In the genomic region with DNA sequence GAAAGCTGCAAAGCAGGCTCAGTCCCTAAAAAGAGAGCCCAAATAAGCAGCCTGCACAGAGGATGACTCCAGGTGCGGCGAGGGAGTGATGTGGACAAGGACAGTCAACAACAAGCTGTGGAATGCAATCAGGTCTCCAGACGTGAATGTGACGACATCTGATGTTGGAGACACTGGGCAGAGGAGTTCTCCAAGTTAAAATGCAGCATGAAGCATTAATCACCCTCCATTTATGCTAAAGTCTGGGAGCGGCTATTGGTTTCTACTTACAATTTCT, we compare ENCODE assay signal across 25 cellular contexts.
DNase-seq lines count a peak whose midpoint lies in the region; ATAC-seq, FAIRE-seq and TF ChIP-seq lines count a peak whose summit lies in the region.
"Had no signal": no experiment of that assay in that cellular context is flagged by ENCODE, and none has a peak within 500 bp of the region (broad histone marks: within the 10 kb centered on the region; RNA-seq: fewer than 3 reads in every experiment).

No MANE protein-coding gene starts in this region.

- H3K27ac Mint-ChIP-seq in progenitor cell of endocrine pancreas, result no peak overlapping the region
- no peak overlapping the region for H3K27ac Mint-ChIP-seq in activated CD4-positive, alpha-beta T cell treated with anti-CD3 and anti-CD28 coated beads, Interleukin-2, amount 10 ng/mL, durations not matched to agents 7 days and 5 days
- H3K27ac Mint-ChIP-seq: activated B cell treated with CpG ODN at 0.5 μM for 24 hours; activated CD4-positive, alpha-beta memory T cell treated with anti-CD3 and anti-CD28 coated beads for 36 hours; memory B cell; naive B cell; stimulated activated effector memory CD8-positive, alpha-beta T cell treated with anti-CD3 and anti-CD28 coated beads, Interleukin-12 subunit alpha, Interleukin-12 subunit beta, amount 100 ng/mL, for 72 hours had no signal

- H3K4me3 ChIP-seq in H7 (ENCODE audit: insufficient read depth, low read depth, low read length) (peak overlapping the region; percentile 79), adrenal gland (peak overlapping the region in 1 of 4 donors; percentile 71), iPS-18a (ENCODE audit: low read length) (peak overlapping the region; percentile 83)
- H3K4me3 ChIP-seq: GM23248 had no signal

- CTCF ChIA-PET in activated CD4-positive, alpha-beta T cell treated with anti-CD3 and anti-CD28 coated beads, Interleukin-2, amount 10 ng/mL, durations not matched to agents 7 days and 5 days (lab: Charles Lee), result no interaction called here

- DNase-seq in H7, result no peak
- peak in 4 of 7 donors; percentile 16 to 60 (median 42) for DNase-seq in adrenal gland
- no peak for DNase-seq in progenitor cell of endocrine pancreas (ENCODE audit: low spot score, unreplicated experiment)
- no peak for DNase-seq in hepatic stellate cell (ENCODE audit: low spot score)
- DNase-seq in RCC 7860 (ENCODE audit: low spot score), result no peak
- no peak for DNase-seq in activated CD4-positive, alpha-beta T cell treated with anti-CD3 and anti-CD28 coated beads, Interleukin-2, amount 10 ng/mL, durations not matched to agents 7 days and 5 days
- DNase-seq: activated B cell treated with CpG ODN at 0.5 μM for 24 hours; activated CD4-positive, alpha-beta memory T cell treated with anti-CD3 and anti-CD28 coated beads for 36 hours; activated naive CD4-positive, alpha-beta T cell treated with Interleukin-2 at 50 U/mL for 16 hours; activated T-cell treated with anti-CD3 and anti-CD28 coated beads for 4 hours; GM23248; MG63; naive B cell; NCI-H1417 treated with DMSO at 0.1 percent for 48 hours; NCI-H2107; SK-N-SH; stimulated activated CD4-positive, alpha-beta T cell treated with anti-CD3 and anti-CD28 coated beads, Interleukin-1b, Interleukin-23, amount 100 ng/mL, for 48 hours; uterus had no signal

- H3K36me3 ChIP-seq in H7 (replicated peaks; ENCODE audit: control insufficient read depth, insufficient read depth, low read length) (no peaks in the 10 kb centered on the region), adrenal gland (replicated peaks in 1 of 2) (no peaks in the 10 kb centered on the region), iPS-18a (ENCODE audit: control insufficient read depth, low read depth, low read length) (no peaks in the 10 kb centered on the region)
- H3K36me3 ChIP-seq: MG63, uterus had no signal

- POLR2A ChIA-PET in activated CD4-positive, alpha-beta T cell treated with anti-CD3 and anti-CD28 coated beads, Interleukin-2, amount 10 ng/mL, durations not matched to agents 7 days and 5 days (lab: Charles Lee), result no interaction called here

- TF ChIP-seq CTCF in adrenal gland (IDR thresholded peaks at IDR 0.05) (no peak), progenitor cell of endocrine pancreas (IDR thresholded peaks at IDR 0.05; ENCODE audit: unreplicated experiment) (no peak)

- H3K4me1 ChIP-seq in adrenal gland (replicated peaks in 1 of 2) (peaks cover 3 to 4% of the 10 kb centered on the region in 2 donors), iPS-18a (ENCODE audit: control insufficient read depth, low read depth, low read length) (peaks cover 14% of the 10 kb centered on the region)
- H3K4me1 ChIP-seq: parathyroid adenoma had no signal

- TF ChIP-seq POLR2A in adrenal gland (IDR thresholded peaks at IDR 0.05), result no peak

- H3K9ac ChIP-seq in iPS-18a (ENCODE audit: low read length), result no peak overlapping the region
- H3K9ac ChIP-seq: GM23248, parathyroid adenoma, SK-N-SH had no signal

- no peaks in the 10 kb centered on the region for H3K9me3 Mint-ChIP-seq in progenitor cell of endocrine pancreas (ENCODE audit: low read depth)
- no peaks in the 10 kb centered on the region for H3K9me3 Mint-ChIP-seq in activated CD4-positive, alpha-beta T cell treated with anti-CD3 and anti-CD28 coated beads, Interleukin-2, amount 10 ng/mL, durations not matched to agents 7 days and 5 days
- H3K9me3 Mint-ChIP-seq: activated B cell treated with CpG ODN at 0.5 μM for 24 hours; activated CD4-positive, alpha-beta memory T cell treated with anti-CD3 and anti-CD28 coated beads for 36 hours; memory B cell had no signal

- FAIRE-seq in RCC 7860 (lab: Jason Lieb, UNC), result no peak

- 64 to 76% (median 66%) methylated on average over 5 of the region's 5 CpGs for WGBS in adrenal gland, 4 donors

- intact Hi-C loops in adrenal gland (cut with DNase I), result loop anchor here in 1 of 2 donors (10.0 kb wide), 1 partner anchor 276 kb away; no protein-coding TSS in a partner anchor

- peaks cover 6% of the 10 kb centered on the region for H3K4me1 Mint-ChIP-seq in progenitor cell of endocrine pancreas (ENCODE audit: low read depth)
- H3K4me1 Mint-ChIP-seq in activated CD4-positive, alpha-beta T cell treated with anti-CD3 and anti-CD28 coated beads, Interleukin-2, amount 10 ng/mL, durations not matched to agents 7 days and 5 days, result peaks cover 2% of the 10 kb centered on the region

- ATAC-seq in HG02852 (IDR thresholded peaks at IDR 0.05; ENCODE audit: unreplicated experiment), result no peak

- H3K27me3 ChIP-seq in H7 (ENCODE audit: control insufficient read depth, insufficient read depth, low read length) (peaks cover 64% of the 10 kb centered on the region), adrenal gland (peaks cover 6% of the 10 kb centered on the region), iPS-18a (ENCODE audit: control insufficient read depth, insufficient read depth, low read length) (peaks cover 55% of the 10 kb centered on the region)
- H3K27me3 ChIP-seq: uterus had no signal

- H3K9me3 ChIP-seq in adrenal gland (replicated peaks in 1 of 3), result no peaks in the 10 kb centered on the region
- H3K9me3 ChIP-seq in iPS-18a (ENCODE audit: control insufficient read depth, low read depth, low read length), result no peaks in the 10 kb centered on the region
- H3K9me3 ChIP-seq: MG63, SK-N-SH, uterus had no signal

- H3K36me3 Mint-ChIP-seq in progenitor cell of endocrine pancreas (ENCODE audit: insufficient read depth), result no peaks in the 10 kb centered on the region
- no peaks in the 10 kb centered on the region for H3K36me3 Mint-ChIP-seq in activated CD4-positive, alpha-beta T cell treated with anti-CD3 and anti-CD28 coated beads, Interleukin-2, amount 10 ng/mL, durations not matched to agents 7 days and 5 days (ENCODE audit: low read depth)
- H3K36me3 Mint-ChIP-seq: memory B cell; stimulated activated effector memory CD8-positive, alpha-beta T cell treated with anti-CD3 and anti-CD28 coated beads, Interleukin-12 subunit alpha, Interleukin-12 subunit beta, amount 100 ng/mL, for 72 hours had no signal

- H3K27me3 Mint-ChIP-seq in progenitor cell of endocrine pancreas, result peaks cover 65% of the 10 kb centered on the region
- peaks cover 60% of the 10 kb centered on the region for H3K27me3 Mint-ChIP-seq in activated CD4-positive, alpha-beta T cell treated with anti-CD3 and anti-CD28 coated beads, Interleukin-2, amount 10 ng/mL, durations not matched to agents 7 days and 5 days

- H3K4me3 Mint-ChIP-seq in progenitor cell of endocrine pancreas (ENCODE audit: low read depth), result peak overlapping the region; percentile 71
- H3K4me3 Mint-ChIP-seq in activated CD4-positive, alpha-beta T cell treated with anti-CD3 and anti-CD28 coated beads, Interleukin-2, amount 10 ng/mL, durations not matched to agents 7 days and 5 days, result no peak overlapping the region
- H3K4me3 Mint-ChIP-seq: activated B cell treated with CpG ODN at 0.5 μM for 24 hours; activated CD4-positive, alpha-beta memory T cell treated with anti-CD3 and anti-CD28 coated beads for 36 hours; memory B cell; stimulated activated effector memory CD8-positive, alpha-beta T cell treated with anti-CD3 and anti-CD28 coated beads, Interleukin-12 subunit alpha, Interleukin-12 subunit beta, amount 100 ng/mL, for 72 hours had no signal

- H3K27ac ChIP-seq in adrenal gland, result peak overlapping the region in 3 of 5 donors; percentile 78 to 93 (median 93)
- no peak overlapping the region for H3K27ac ChIP-seq in iPS-18a (ENCODE audit: low read length)
- H3K27ac ChIP-seq: foreskin keratinocyte, GM23248, parathyroid adenoma, RWPE1, uterus had no signal

Comparison
In these comparisons a context has a peak if more than half of its experiments do, and no peak if none do; other contexts are left out.
1. DNase-seq: peak in adrenal gland (4 of 7); none in H7 (single experiment), progenitor cell of endocrine pancreas (single experiment), hepatic stellate cell (single experiment), RCC 7860 (single experiment) and activated CD4-positive, alpha-beta T cell treated with anti-CD3 and anti-CD28 coated beads, Interleukin-2, amount 10 ng/mL, durations not matched to agents 7 days and 5 days (single experiment).